ENCODE assay signal across 18 cellular contexts in the genomic region with DNA sequence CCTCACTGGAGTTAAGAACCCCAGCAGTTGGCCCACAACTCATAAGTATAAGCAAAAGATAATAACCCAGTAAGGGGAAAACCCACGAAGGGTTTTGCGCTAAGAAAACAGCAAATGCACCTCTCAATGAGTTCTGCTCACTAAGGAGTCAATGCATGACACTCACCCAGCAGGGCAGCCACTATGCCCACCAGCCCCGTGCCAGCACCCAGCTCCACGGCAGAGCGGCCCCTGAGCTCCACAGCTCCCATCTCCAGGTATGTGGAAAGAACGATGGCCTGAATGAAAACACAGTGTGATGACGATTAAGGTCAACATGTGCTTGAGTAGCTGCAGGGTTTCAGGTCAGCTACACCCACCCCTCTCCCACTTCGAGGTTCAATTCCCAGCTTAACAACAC. TPM values are rescaled to one million over a fixed set of nuclear protein-coding genes. Genes with fewer than 3 reads are reported as not detected.
A peak's percentile ranks its signal among the peaks of the same experiment; 100 is the strongest.
DNase-seq lines count a peak whose midpoint lies in the region; ATAC-seq and TF ChIP-seq lines count a peak whose summit lies in the region.
"Had no signal": no experiment of that assay in that cellular context is flagged by ENCODE, and none has a peak within 500 bp of the region (broad histone marks: within the 10 kb centered on the region; RNA-seq: fewer than 3 reads in every experiment).

No MANE protein-coding gene starts in this region.

- no peak for DNase-seq in activated T-cell treated with anti-CD3 and anti-CD28 coated beads, Interleukin-2, amount 50 U/mL, for 4 hours
- DNase-seq in activated T-cell treated with anti-CD3 and anti-CD28 coated beads, Interleukin-2, amount 50 U/mL, for 48 hours: no peak
- DNase-seq in Karpas-422: no peak
- no peak for DNase-seq in activated naive CD8-positive, alpha-beta T cell treated with anti-CD3 and anti-CD28 coated beads for 36 hours
- DNase-seq in stimulated activated naive B cell treated with anti-CD40 and anti-IgM and Interleukin-4, amounts not matched to agents 10 μg/mL and 1 μg/mL and 100 μg/mL, for 72 hours: no peak
- no peak for DNase-seq in SK-N-SH
- DNase-seq: activated naive CD4-positive, alpha-beta T cell treated with Interleukin-2 at 50 U/mL for 16 hours; Caco-2; immature natural killer cell; MM.1S; NCI-H2029; NCI-H748 treated with DMSO at 0.1 percent for 48 hours; psoas muscle; spleen; stimulated activated naive CD4-positive, alpha-beta T cell treated with Interleukin-2 at 50 U/mL for 16 hours had no signal

- H2AFZ ChIP-seq in Karpas-422 (ENCODE audit: low read length) (no peak overlapping the region), SK-N-SH (ENCODE audit: low read depth) (no peak overlapping the region)

- H3K36me3 Mint-ChIP-seq in activated T-cell treated with anti-CD3 and anti-CD28 coated beads, Interleukin-2, amount 50 U/mL, for 4 hours (ENCODE audit: insufficient read depth): peaks cover 29% of the 10 kb centered on the region
- peaks cover 49% of the 10 kb centered on the region for H3K36me3 Mint-ChIP-seq in activated naive CD8-positive, alpha-beta T cell treated with anti-CD3 and anti-CD28 coated beads for 36 hours
- peaks cover 20 to 45% of the 10 kb centered on the region in 2 donors for H3K36me3 Mint-ChIP-seq in stimulated activated naive B cell treated with anti-CD40 and anti-IgM and Interleukin-4, amounts not matched to agents 10 μg/mL and 1 μg/mL and 100 μg/mL, for 72 hours

- peak overlapping the region; percentile 61 for H3K4me2 ChIP-seq in Karpas-422 (ENCODE audit: low read depth, low read length, poor library complexity, severe bottlenecking)
- H3K4me2 ChIP-seq in SK-N-SH: no peak overlapping the region

- H3K9me2 ChIP-seq in Karpas-422 (replicated peaks; ENCODE audit: insufficient read depth, low read length) (no peaks in the 10 kb centered on the region), SK-N-SH (no peaks in the 10 kb centered on the region)

- H3F3A ChIP-seq in SK-N-SH (replicated peaks; ENCODE audit: insufficient read depth): peaks cover 21% of the 10 kb centered on the region

- H3K9me3 ChIP-seq in Karpas-422 (ENCODE audit: low read length) (no peaks in the 10 kb centered on the region), SK-N-SH (no peaks in the 10 kb centered on the region)
- H3K9me3 ChIP-seq: breast epithelium, Caco-2, psoas muscle, spleen had no signal

- no peak for TF ChIP-seq RAD21 in SK-N-SH (IDR thresholded peaks at IDR 0.05; ENCODE audit: low read length)

- H3K9ac ChIP-seq in Karpas-422 (ENCODE audit: low read length): peak overlapping the region; percentile 27
- H3K9ac ChIP-seq in SK-N-SH: no peak overlapping the region

- H3K27me3 ChIP-seq in Karpas-422 (ENCODE audit: low read length) (no peaks in the 10 kb centered on the region), SK-N-SH (ENCODE audit: insufficient read depth) (no peaks in the 10 kb centered on the region)
- H3K27me3 ChIP-seq: breast epithelium, spleen had no signal

- peaks cover 74% of the 10 kb centered on the region for H3K79me2 ChIP-seq in Karpas-422 (ENCODE audit: low read length)
- peaks cover 26% of the 10 kb centered on the region; the same call in 1 of the 2 replicates for H3K79me2 ChIP-seq in SK-N-SH (ENCODE audit: insufficient read depth)

- H3K4me1 Mint-ChIP-seq in activated T-cell treated with anti-CD3 and anti-CD28 coated beads, Interleukin-2, amount 50 U/mL, for 4 hours (ENCODE audit: low read depth): peaks cover 45% of the 10 kb centered on the region
- H3K4me1 Mint-ChIP-seq in activated naive CD8-positive, alpha-beta T cell treated with anti-CD3 and anti-CD28 coated beads for 36 hours: peaks cover 39% of the 10 kb centered on the region
- H3K4me1 Mint-ChIP-seq in stimulated activated naive B cell treated with anti-CD40 and anti-IgM and Interleukin-4, amounts not matched to agents 10 μg/mL and 1 μg/mL and 100 μg/mL, for 72 hours: peaks cover 29 to 67% of the 10 kb centered on the region in 2 donors

- no peaks in the 10 kb centered on the region for H3K27me3 Mint-ChIP-seq in activated T-cell treated with anti-CD3 and anti-CD28 coated beads, Interleukin-2, amount 50 U/mL, for 4 hours (ENCODE audit: low read depth)
- no peaks in the 10 kb centered on the region for H3K27me3 Mint-ChIP-seq in activated naive CD8-positive, alpha-beta T cell treated with anti-CD3 and anti-CD28 coated beads for 36 hours
- H3K27me3 Mint-ChIP-seq in stimulated activated naive B cell treated with anti-CD40 and anti-IgM and Interleukin-4, amounts not matched to agents 10 μg/mL and 1 μg/mL and 100 μg/mL, for 72 hours: no peaks in the 10 kb centered on the region

- no peak for TF ChIP-seq CTCF in SK-N-SH (IDR thresholded peaks at IDR 0.05)

- H4K20me1 ChIP-seq in Karpas-422 (ENCODE audit: insufficient read depth, low read depth, low read length) (no peaks in the 10 kb centered on the region), SK-N-SH (ENCODE audit: insufficient read depth) (no peaks in the 10 kb centered on the region)

- CTCF ChIA-PET in SK-N-SH (lab: Yijun Ruan, JAX): interaction anchor here (1.0 kb wide), 1 partner anchor 124 kb away, joined by 3 read pairs; no protein-coding TSS in a partner anchor

- H3K36me3 ChIP-seq in Karpas-422 (ENCODE audit: insufficient read depth, low read length) (peaks cover 40% of the 10 kb centered on the region), SK-N-SH (replicated peaks in 1 of 2; ENCODE audit: control insufficient read depth in 1 of 2, insufficient read depth in 2 of 2, low read length in 1 of 2) (peaks cover 13 to 25% of the 10 kb centered on the region in 2 experiments)
- H3K36me3 ChIP-seq: breast epithelium had no signal

- WGBS in SK-N-SH (ENCODE audit: low lambda C conversion rate): 91% methylated on average over 4 of the region's 8 CpGs

- peak overlapping the region; percentile 59 for H3K27ac Mint-ChIP-seq in activated naive CD8-positive, alpha-beta T cell treated with anti-CD3 and anti-CD28 coated beads for 36 hours
- peak overlapping the region; percentile 49 for H3K27ac Mint-ChIP-seq in stimulated activated naive B cell treated with anti-CD40 and anti-IgM and Interleukin-4, amounts not matched to agents 10 μg/mL and 1 μg/mL and 100 μg/mL, for 72 hours

- POLR2A ChIA-PET in SK-N-SH (lab: Yijun Ruan, JAX): interaction anchor here (1.5 kb wide), 1 partner anchor 8 kb away, joined by 3 read pairs; no protein-coding TSS in a partner anchor

- no peaks in the 10 kb centered on the region for H3K9me3 Mint-ChIP-seq in activated T-cell treated with anti-CD3 and anti-CD28 coated beads, Interleukin-2, amount 50 U/mL, for 4 hours
- H3K9me3 Mint-ChIP-seq in activated naive CD8-positive, alpha-beta T cell treated with anti-CD3 and anti-CD28 coated beads for 36 hours: no peaks in the 10 kb centered on the region
- no peaks in the 10 kb centered on the region for H3K9me3 Mint-ChIP-seq in stimulated activated naive B cell treated with anti-CD40 and anti-IgM and Interleukin-4, amounts not matched to agents 10 μg/mL and 1 μg/mL and 100 μg/mL, for 72 hours
- H3K9me3 Mint-ChIP-seq: immature natural killer cell had no signal

- peaks cover 59% of the 10 kb centered on the region for H3K4me1 ChIP-seq in Karpas-422 (ENCODE audit: low read length)
- H3K4me1 ChIP-seq in SK-N-SH (ENCODE audit: control insufficient read depth in 1 of 2, insufficient read depth in 2 of 2, low read depth in 1 of 2, low read length in 1 of 2): peaks cover 13 to 15% of the 10 kb centered on the region in 2 experiments; a peak in 3 of 4 replicates

- no peak for ATAC-seq in activated T-cell treated with anti-CD3 and anti-CD28 coated beads, Interleukin-2, amount 50 U/mL, for 4 hours
- no peak for ATAC-seq in stimulated activated naive B cell treated with anti-CD40 and anti-IgM and Interleukin-4, amounts not matched to agents 10 μg/mL and 1 μg/mL and 100 μg/mL, for 72 hours (replicated peaks)
- ATAC-seq in HG03442 (IDR thresholded peaks at IDR 0.05; ENCODE audit: unreplicated experiment) (no peak), HG02798 (IDR thresholded peaks at IDR 0.05; ENCODE audit: poor library complexity, unreplicated experiment) (no peak)
- ATAC-seq: psoas muscle had no signal

- H3K27ac ChIP-seq in Karpas-422 (ENCODE audit: low read length) (peak overlapping the region; percentile 81), SK-N-SH (ENCODE audit: low read depth in 2 of 2, low read length in 1 of 2) (no peak overlapping the region)
- H3K27ac ChIP-seq: breast epithelium, psoas muscle had no signal

- H3K4me3 ChIP-seq in Karpas-422 (ENCODE audit: low read length) (no peak overlapping the region), SK-N-SH (ENCODE audit: low read depth in 2 of 2, low read length in 1 of 2) (no peak overlapping the region)
- H3K4me3 ChIP-seq: breast epithelium, psoas muscle had no signal

- H3K4me3 Mint-ChIP-seq in activated T-cell treated with anti-CD3 and anti-CD28 coated beads, Interleukin-2, amount 50 U/mL, for 4 hours: peak overlapping the region; percentile 16
- H3K4me3 Mint-ChIP-seq in activated naive CD8-positive, alpha-beta T cell treated with anti-CD3 and anti-CD28 coated beads for 36 hours: peak overlapping the region; percentile 22
- H3K4me3 Mint-ChIP-seq in stimulated activated naive B cell treated with anti-CD40 and anti-IgM and Interleukin-4, amounts not matched to agents 10 μg/mL and 1 μg/mL and 100 μg/mL, for 72 hours: peak overlapping the region; percentile 15 to 63

- no peak for TF ChIP-seq EP300 in SK-N-SH (IDR thresholded peaks at IDR 0.05; ENCODE audit: borderline replicate concordance in 1 of 2, low read depth in 1 of 2, low read length in 1 of 2)

TF ChIP-seq in SK-N-SH, 30 proteins besides CTCF, POLR2A, EP300 and RAD21 (continues in another document):
- TF ChIP-seq GABPA (IDR thresholded peaks at IDR 0.05; ENCODE audit: low read depth) (no peak), TAF1 (IDR thresholded peaks at IDR 0.05; ENCODE audit: borderline replicate concordance, low read depth, low read length) (no peak)
- TF ChIP-seq, protein P1, sequence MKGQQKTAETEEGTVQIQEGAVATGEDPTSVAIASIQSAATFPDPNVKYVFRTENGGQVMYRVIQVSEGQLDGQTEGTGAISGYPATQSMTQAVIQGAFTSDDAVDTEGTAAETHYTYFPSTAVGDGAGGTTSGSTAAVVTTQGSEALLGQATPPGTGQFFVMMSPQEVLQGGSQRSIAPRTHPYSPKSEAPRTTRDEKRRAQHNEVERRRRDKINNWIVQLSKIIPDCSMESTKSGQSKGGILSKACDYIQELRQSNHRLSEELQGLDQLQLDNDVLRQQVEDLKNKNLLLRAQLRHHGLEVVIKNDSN (IDR thresholded peaks at IDR 0.05; ENCODE audit: borderline replicate concordance, low read depth): no peak

RNA-seq across cellular contexts. Expression of a gene that starts 3.6 kb away (rescaled TPM):
- total RNA-seq in activated T-cell treated with anti-CD3 and anti-CD28 coated beads, Interleukin-2, amount 50 U/mL, for 4 hours: 10 to 100 TPM; 29.2 to 44.7 (median 35.8) TPM
- 67.9 and 76.3 TPM in 2 replicates for total RNA-seq in Karpas-422 (2014; rRNA removed; shearing (Covaris generic); ENCODE audit: low replicate concordance)
- total RNA-seq in activated naive CD8-positive, alpha-beta T cell treated with anti-CD3 and anti-CD28 coated beads for 36 hours: 10 to 100 TPM; 33.7 to 39.2 TPM
- polyA plus RNA-seq in SK-N-SH (2012; rRNA removed): 18.7 and 19.4 TPM in 2 replicates
- polyA plus RNA-seq in SK-N-SH (2012; cell fraction: cytosol; rRNA removed): 19.9 and 23.3 TPM in 2 replicates
- polyA plus RNA-seq in SK-N-SH (2012; cell fraction: nucleus; rRNA removed): 9.5 and 10.2 TPM in 2 replicates
